In genomic region chr13:106586764-106587163, GRCh38 we compare ENCODE assay signal across 30 cellular contexts.
"Had no signal": no experiment of that assay in that cellular context is flagged by ENCODE, and none has a peak within 500 bp of the region (broad histone marks: within the 10 kb centered on the region; RNA-seq: fewer than 3 reads in every experiment).

No MANE protein-coding gene starts in this region.

- H3K36me3 Mint-ChIP-seq: stimulated activated effector memory CD8-positive, alpha-beta T cell treated with anti-CD3 and anti-CD28 coated beads, Interleukin-12 subunit alpha, Interleukin-12 subunit beta, amount 100 ng/mL, for 72 hours had no signal

- FAIRE-seq: endometrium, kidney had no signal

- H3K27me3 ChIP-seq: gastroesophageal sphincter, heart left ventricle, hepatocyte, neural progenitor cell, right atrium auricular region, tibial nerve, upper lobe of right lung, uterus had no signal

- ATAC-seq: effector memory CD8-positive, alpha-beta T cell; foreskin keratinocyte; gastroesophageal sphincter; left ventricle myocardium superior; sciatic nerve; stimulated activated effector memory CD8-positive, alpha-beta T cell treated with anti-CD3 and anti-CD28 coated beads, Interleukin-12 subunit alpha, Interleukin-12 subunit beta, amount 100 ng/mL, for 72 hours; upper lobe of right lung had no signal

- H3K4me3 Mint-ChIP-seq: effector memory CD8-positive, alpha-beta T cell; memory B cell; naive B cell; nephron; neural progenitor cell; stimulated activated effector memory CD8-positive, alpha-beta T cell treated with anti-CD3 and anti-CD28 coated beads, Interleukin-12 subunit alpha, Interleukin-12 subunit beta, amount 100 ng/mL, for 72 hours had no signal

- H3K9me3 ChIP-seq: prostate gland, right atrium auricular region, upper lobe of right lung, uterus had no signal

- H3K27ac ChIP-seq: foreskin keratinocyte, neural progenitor cell, parathyroid adenoma, prostate gland, right atrium auricular region, thoracic aorta, tibial nerve, uterus had no signal

- H3K4me3 ChIP-seq: gastroesophageal sphincter, heart left ventricle, hepatocyte, lung, neural progenitor cell, prostate gland, right atrium auricular region, smooth muscle cell, thoracic aorta, tibial nerve, upper lobe of right lung, uterus had no signal

- DNase-seq: cortex of kidney; effector memory CD8-positive, alpha-beta T cell; erythroblast; foreskin keratinocyte; heart left ventricle; kidney; left ventricle myocardium superior; naive B cell; stimulated activated CD4-positive, alpha-beta T cell treated with anti-CD3 and anti-CD28 coated beads, Interleukin-12 subunit alpha, Interleukin-12 subunit beta, amount 100 ng/mL, for 4 hours; stimulated activated CD4-positive, alpha-beta T cell treated with anti-CD3 and anti-CD28 coated beads, Interleukin-2, amount 100 ng/mL, for 24 hours; stimulated activated CD4-positive, alpha-beta T cell treated with anti-CD3 and anti-CD28 coated beads, Interleukin-4, amount 100 ng/mL, for 24 hours; stimulated activated naive CD4-positive, alpha-beta T cell treated with Interleukin-2 at 50 U/mL for 16 hours; substantia nigra; upper lobe of right lung; uterus had no signal

- H3K4me1 ChIP-seq: foreskin keratinocyte, gastroesophageal sphincter, neural progenitor cell, parathyroid adenoma, prostate gland, right atrium auricular region, tibial nerve, upper lobe of right lung, uterus had no signal

- H3K36me3 ChIP-seq: gastroesophageal sphincter, heart left ventricle, neural progenitor cell, prostate gland, right atrium auricular region, thoracic aorta, tibial nerve, upper lobe of right lung, uterus had no signal

- H3K4me1 Mint-ChIP-seq: memory B cell; naive B cell; nephron; neural progenitor cell; stimulated activated effector memory CD8-positive, alpha-beta T cell treated with anti-CD3 and anti-CD28 coated beads, Interleukin-12 subunit alpha, Interleukin-12 subunit beta, amount 100 ng/mL, for 72 hours had no signal

- H3K27ac Mint-ChIP-seq: effector memory CD8-positive, alpha-beta T cell; memory B cell; naive B cell; nephron; neural progenitor cell; stimulated activated effector memory CD8-positive, alpha-beta T cell treated with anti-CD3 and anti-CD28 coated beads, Interleukin-12 subunit alpha, Interleukin-12 subunit beta, amount 100 ng/mL, for 72 hours had no signal
